In the genomic region with DNA sequence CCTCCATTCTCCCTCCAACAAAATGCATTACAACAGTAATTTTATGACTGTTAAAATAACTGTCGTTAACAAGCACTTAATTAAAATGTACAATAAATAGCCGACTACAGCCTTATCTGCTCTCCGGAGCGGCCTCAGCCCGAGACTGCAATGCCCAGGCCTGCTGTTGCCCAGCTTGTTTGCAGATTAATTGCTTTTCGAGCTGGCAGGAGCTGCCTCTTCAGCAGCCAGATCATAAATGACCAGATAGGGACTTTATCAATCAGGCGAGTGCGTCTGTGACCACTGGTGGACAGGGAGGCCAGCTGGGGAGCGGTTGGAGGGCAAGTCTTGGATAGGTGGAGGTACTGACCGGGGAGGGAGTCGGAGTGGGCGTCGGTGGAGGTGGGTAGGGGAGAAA, we compare ENCODE assay signal across 24 cellular contexts. TPM values are rescaled to one million over a fixed set of nuclear protein-coding genes. Genes with fewer than 3 reads are reported as not detected.
"Had no signal": no experiment of that assay in that cellular context is flagged by ENCODE, and none has a peak within 500 bp of the region (broad histone marks: within the 10 kb centered on the region; RNA-seq: fewer than 3 reads in every experiment).

No MANE protein-coding gene starts in this region.

- DNase-seq: hippocampal formation; kidney glomerular epithelial cell; left cardiac atrium; left ventricle myocardium superior; lower lobe of right lung; mammary epithelial cell; mesenchymal stem cell; naive thymus-derived CD8-positive, alpha-beta T cell; occipital lobe; right cardiac atrium; small intestine; spleen; stimulated activated CD4-positive, alpha-beta T cell treated with anti-CD3 and anti-CD28 coated beads, Interleukin-4, amount 100 ng/mL, for 24 hours; stimulated activated naive CD4-positive, alpha-beta T cell; tibial artery; trophoblast cell; upper lobe of right lung had no signal

- H3K9ac ChIP-seq: neural progenitor cell had no signal

- H3K4me2 ChIP-seq: neural progenitor cell had no signal

- H3K27me3 ChIP-seq: neural progenitor cell, neutrophil, suprapubic skin, tibial artery, upper lobe of right lung had no signal

- ATAC-seq: left cardiac atrium; left lobe of liver; left ventricle myocardium superior; lower lobe of right lung; naive thymus-derived CD8-positive, alpha-beta T cell; right cardiac atrium; sciatic nerve; stimulated activated effector memory CD8-positive, alpha-beta T cell treated with anti-CD3 and anti-CD28 coated beads, Interleukin-12 subunit alpha, Interleukin-12 subunit beta, amount 100 ng/mL, for 72 hours; upper lobe of right lung had no signal

- H3K4me3 ChIP-seq: lower lobe of right lung, neural progenitor cell, spleen, suprapubic skin, thoracic aorta, tibial artery, upper lobe of right lung had no signal

- H3K9me3 ChIP-seq: lower lobe of right lung, neutrophil, spleen, suprapubic skin, thoracic aorta, tibial artery, upper lobe of right lung had no signal

- H2AFZ ChIP-seq: neural progenitor cell had no signal

- H3K36me3 ChIP-seq: lower lobe of right lung, neural progenitor cell, neutrophil, spleen, suprapubic skin, thoracic aorta, tibial artery, upper lobe of right lung had no signal

- H3K27ac ChIP-seq: lower lobe of right lung, neural progenitor cell, neutrophil, spleen, suprapubic skin, thoracic aorta, tibial artery, upper lobe of right lung had no signal

RNA-seq across cellular contexts. Expression of gene IRX3, which starts 30.7 kb away (rescaled TPM):
- polyA plus RNA-seq: naive thymus-derived CD8-positive, alpha-beta T cell had no signal
